Comparison of ENCODE assay signal across 2 cellular contexts in genomic region chr1:174031099-174031498, GRCh38.
TF ChIP-seq lines count a peak whose summit lies in the region.

No MANE protein-coding gene starts in this region.

TF ChIP-seq in IMR-90, 13 proteins besides CTCF, POLR2A, EP300 and RAD21:
- TF ChIP-seq CEBPB (IDR thresholded peaks at IDR 0.05; ENCODE audit: low read depth, low read length) (peak; percentile 30; the same call in 1 of the 2 replicates), ELK1 (IDR thresholded peaks at IDR 0.05; ENCODE audit: borderline replicate concordance, low read depth, low read length) (no peak)

TF ChIP-seq in K562, 482 proteins besides CTCF, POLR2A, EP300 and RAD21:
- no peak for TF ChIP-seq ZNF780A (CRISPR knock-in tag; IDR thresholded peaks at IDR 0.05)
- 0 out of 2 replicates have a peak, but pooled peaks have one; percentile 44 for TF ChIP-seq DDX20 (tag; IDR thresholded peaks at IDR 0.05; ENCODE audit: low read depth)
- TF ChIP-seq CEBPB (tag; IDR thresholded peaks at IDR 0.05) = peak; percentile 49
- TF ChIP-seq, protein P1, sequence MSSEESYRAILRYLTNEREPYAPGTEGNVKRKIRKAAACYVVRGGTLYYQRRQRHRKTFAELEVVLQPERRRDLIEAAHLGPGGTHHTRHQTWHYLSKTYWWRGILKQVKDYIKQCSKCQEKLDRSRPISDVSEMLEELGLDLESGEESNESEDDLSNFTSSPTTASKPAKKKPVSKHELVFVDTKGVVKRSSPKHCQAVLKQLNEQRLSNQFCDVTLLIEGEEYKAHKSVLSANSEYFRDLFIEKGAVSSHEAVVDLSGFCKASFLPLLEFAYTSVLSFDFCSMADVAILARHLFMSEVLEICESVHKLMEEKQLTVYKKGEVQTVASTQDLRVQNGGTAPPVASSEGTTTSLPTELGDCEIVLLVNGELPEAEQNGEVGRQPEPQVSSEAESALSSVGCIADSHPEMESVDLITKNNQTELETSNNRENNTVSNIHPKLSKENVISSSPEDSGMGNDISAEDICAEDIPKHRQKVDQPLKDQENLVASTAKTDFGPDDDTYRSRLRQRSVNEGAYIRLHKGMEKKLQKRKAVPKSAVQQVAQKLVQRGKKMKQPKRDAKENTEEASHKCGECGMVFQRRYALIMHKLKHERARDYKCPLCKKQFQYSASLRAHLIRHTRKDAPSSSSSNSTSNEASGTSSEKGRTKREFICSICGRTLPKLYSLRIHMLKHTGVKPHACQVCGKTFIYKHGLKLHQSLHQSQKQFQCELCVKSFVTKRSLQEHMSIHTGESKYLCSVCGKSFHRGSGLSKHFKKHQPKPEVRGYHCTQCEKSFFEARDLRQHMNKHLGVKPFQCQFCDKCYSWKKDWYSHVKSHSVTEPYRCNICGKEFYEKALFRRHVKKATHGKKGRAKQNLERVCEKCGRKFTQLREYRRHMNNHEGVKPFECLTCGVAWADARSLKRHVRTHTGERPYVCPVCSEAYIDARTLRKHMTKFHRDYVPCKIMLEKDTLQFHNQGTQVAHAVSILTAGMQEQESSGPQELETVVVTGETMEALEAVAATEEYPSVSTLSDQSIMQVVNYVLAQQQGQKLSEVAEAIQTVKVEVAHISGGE (CRISPR knock-in tag; IDR thresholded peaks at IDR 0.05) = 0 out of 6 replicates have a peak, but pooled peaks of 1 of the 3 experiments have one; percentile 25
- no peak for TF ChIP-seq CHD1 (IDR thresholded peaks at IDR 0.05; ENCODE audit: low read length)
- no peak for TF ChIP-seq CEBPG (CRISPR knock-in tag; IDR thresholded peaks at IDR 0.05)
- TF ChIP-seq CEBPG (tag; conservative IDR thresholded peaks at IDR 0.05 in 1 of 2, IDR thresholded peaks at IDR 0.05 in 1 of 2) = peak; percentile 63 to 82; a peak in 3 of 4 replicates
